21 cellular contexts compared by ENCODE assay signal in the genomic region with DNA sequence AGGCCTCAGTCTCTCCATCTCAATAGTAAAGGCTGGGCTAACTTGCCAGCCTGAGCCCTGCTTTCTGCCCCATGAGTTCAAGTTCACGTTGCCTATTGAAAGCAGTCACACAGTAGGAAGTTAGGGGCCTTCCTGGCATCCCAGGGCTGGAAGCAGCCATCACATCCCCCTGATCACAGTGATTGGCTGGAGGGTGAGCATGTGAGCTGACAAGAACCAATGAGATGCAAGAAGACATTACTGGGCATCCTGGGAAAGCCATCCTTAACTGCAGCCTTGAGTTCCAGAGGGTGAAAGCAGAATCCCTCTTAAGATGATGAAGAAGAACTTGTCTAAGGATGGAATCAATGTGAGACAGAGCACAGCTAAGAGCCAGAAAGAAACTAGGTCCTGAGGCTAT. TPM values are rescaled to one million over a fixed set of nuclear protein-coding genes. Genes with fewer than 3 reads are reported as not detected.
A peak's percentile ranks its signal among the peaks of the same experiment; 100 is the strongest.
DNase-seq lines count a peak whose midpoint lies in the region; ATAC-seq, FAIRE-seq and TF ChIP-seq lines count a peak whose summit lies in the region.
"Had no signal": no experiment of that assay in that cellular context is flagged by ENCODE, and none has a peak within 500 bp of the region (broad histone marks: within the 10 kb centered on the region; RNA-seq: fewer than 3 reads in every experiment).

No MANE protein-coding gene starts in this region.

- H3K9me3 ChIP-seq in left ventricle myocardium inferior (replicated peaks) (no peaks in the 10 kb centered on the region), H1 (ENCODE audit: insufficient read depth in 2 of 2, low read depth in 1 of 2, low read length in 1 of 2) (no peaks in the 10 kb centered on the region), gastrocnemius medialis (no peaks in the 10 kb centered on the region)
- H3K9me3 ChIP-seq: lower lobe of right lung had no signal

- no peak overlapping the region for H2BK12ac ChIP-seq in H1 (ENCODE audit: low read depth, low read length)

- no peak overlapping the region for H3K4ac ChIP-seq in H1 (replicated peaks; ENCODE audit: insufficient read length, low read depth, low read length)

- no peaks in the 10 kb centered on the region for H3K36me3 ChIP-seq in left ventricle myocardium inferior
- H3K36me3 ChIP-seq in H1 (ENCODE audit: control insufficient read depth in 2 of 4, insufficient read depth in 4 of 4, low read length in 3 of 4), result no peaks in the 10 kb centered on the region
- H3K36me3 ChIP-seq in gastrocnemius medialis, result no peaks in the 10 kb centered on the region
- H3K36me3 ChIP-seq: lower lobe of right lung had no signal

- H2BK5ac ChIP-seq in H1 (ENCODE audit: low read depth, low read length), result no peak overlapping the region

- peak overlapping the region; percentile 28; the same call in 1 of the 2 replicates for H4K8ac ChIP-seq in H1 (ENCODE audit: extremely low read depth, insufficient read depth, low read length)

- no peak for TF ChIP-seq EP300 in H1 (IDR thresholded peaks at IDR 0.05; ENCODE audit: borderline replicate concordance in 1 of 2, low read depth in 2 of 2, low read length in 2 of 2)

- no peaks in the 10 kb centered on the region for H3K79me1 ChIP-seq in H1 (ENCODE audit: low read depth, low read length)

- DNase-seq in left ventricle myocardium inferior (no peak), Right ventricle myocardium inferior (ENCODE audit: missing footprints) (no peak), H1 (ENCODE audit: low read depth in 1 of 2, low spot score in 2 of 2) (no peak), gastrocnemius medialis (no peak), hippocampal formation (lab: John Stamatoyannopoulos, UW) (no peak), DMS53 (lab: John Stamatoyannopoulos, UW) (no peak)
- no peak for DNase-seq in activated naive CD4-positive, alpha-beta T cell treated with anti-CD3 and anti-CD28 coated beads, Interleukin-2, amount 50 U/mL, for 16 hours
- DNase-seq: activated CD4-positive, alpha-beta T cell treated with anti-CD3 and anti-CD28 coated beads for 4 hours; activated CD8-positive, alpha-beta memory T cell treated with anti-CD3 and anti-CD28 coated beads for 24 hours; activated effector memory CD4-positive, alpha-beta T cell treated with anti-CD3 and anti-CD28 coated beads, Interleukin-2, amount 50 U/mL, for 16 hours; activated T-cell treated with anti-CD3 and anti-CD28 coated beads, Interleukin-2, amount 50 U/mL, for 1 hour; H9; Kasumi-1; kidney glomerular epithelial cell; lower lobe of right lung; NCI-H446 treated with DMSO at 0.1 percent for 48 hours; stimulated activated CD4-positive, alpha-beta T cell treated with anti-CD3 and anti-CD28 coated beads, Interleukin-2, amount 100 ng/mL, for 24 hours had no signal

- H3K23ac ChIP-seq in H1 (ENCODE audit: insufficient read length), result no peak overlapping the region

- no peak overlapping the region for H2AK5ac ChIP-seq in H1 (ENCODE audit: low read depth, low read length)

- H3K23me2 ChIP-seq in H1 (ENCODE audit: low read depth, low read length), result no peaks in the 10 kb centered on the region; the same call in 1 of the 2 replicates

- H3K9ac ChIP-seq in H1 (replicated peaks in 1 of 4; ENCODE audit: extremely low read depth in 1 of 4, low read depth in 3 of 4, low read length in 3 of 4), result no peak overlapping the region

- H3K79me2 ChIP-seq in H1 (ENCODE audit: control insufficient read depth in 1 of 2, insufficient read depth in 2 of 2, low read length in 2 of 2), result no peaks in the 10 kb centered on the region

- intact Hi-C loops in left ventricle myocardium inferior (cut with micrococcal nuclease) (no loop called here), Right ventricle myocardium inferior (cut with DNase I) (no loop called here), gastrocnemius medialis (cut with DNase I; ENCODE audit: low total_unique reads) (no loop called here)

- H3K56ac ChIP-seq in H1 (replicated peaks; ENCODE audit: insufficient read length, low read depth, low read length), result no peak overlapping the region

- no peak overlapping the region for H2BK15ac ChIP-seq in H1 (ENCODE audit: low read length)

- H4K91ac ChIP-seq in H1 (replicated peaks; ENCODE audit: insufficient read length, low read length), result no peak overlapping the region

- in situ Hi-C loops in gastrocnemius medialis (cut with MboI; ENCODE audit: low sequenced_read_pairs in 4 of 4), result loop anchor here in 1 of 4 donors (25.0 kb wide), 1 partner anchor 127 kb away; a partner anchor contains a TSS

- no peak overlapping the region for H3K14ac ChIP-seq in H1 (ENCODE audit: insufficient read length)

- 88% methylated on average over 1 of the region's 1 CpG; no CpG with 5 or more reads in 1 of the 2 experiments for WGBS in H1 (ENCODE audit: extremely low coverage in 1 of 2, insufficient coverage in 1 of 2, insufficient read length in 1 of 2, insufficient replicate concordance in 2 of 2, low coverage in 1 of 2, low lambda C conversion rate in 2 of 2, missing lambda C conversion rate in 1 of 2), 2 experiments

- FAIRE-seq in H1 (lab: Jason Lieb, UNC), result no peak
- FAIRE-seq: G401.6 had no signal

- H3K27me3 ChIP-seq in left ventricle myocardium inferior (ENCODE audit: low read depth) (no peaks in the 10 kb centered on the region), H1 (replicated peaks in 1 of 4; ENCODE audit: control insufficient read depth in 3 of 4, extremely low read depth in 1 of 4, insufficient read depth in 3 of 4, low read length in 3 of 4) (no peaks in the 10 kb centered on the region), gastrocnemius medialis (no peaks in the 10 kb centered on the region)

- H2BK20ac ChIP-seq in H1 (ENCODE audit: low read length), result no peak overlapping the region

- H3K4me1 ChIP-seq in left ventricle myocardium inferior (peaks cover 79% of the 10 kb centered on the region), H1 (replicated peaks in 1 of 4; ENCODE audit: control insufficient read depth in 3 of 4, insufficient read depth in 4 of 4, low read length in 3 of 4) (no peaks in the 10 kb centered on the region), gastrocnemius medialis (peaks cover 16 to 48% of the 10 kb centered on the region in 2 donors)

- H3K27ac ChIP-seq in left ventricle myocardium inferior (replicated peaks) (peak overlapping the region; percentile 77), H1 (ENCODE audit: low read depth, low read length) (no peak overlapping the region), gastrocnemius medialis (peak overlapping the region; percentile 7 to 81 (median 50))
- H3K27ac ChIP-seq: lower lobe of right lung had no signal

- TF ChIP-seq POLR2A in H1 (IDR thresholded peaks at IDR 0.05; ENCODE audit: control extremely low read depth in 1 of 2, low read depth in 2 of 2, low read length in 2 of 2) (no peak), gastrocnemius medialis (IDR thresholded peaks at IDR 0.05) (no peak)

- TF ChIP-seq CTCF in left ventricle myocardium inferior (IDR thresholded peaks at IDR 0.05; ENCODE audit: borderline replicate concordance), result no peak
- no peak for TF ChIP-seq CTCF in H1 (IDR thresholded peaks at IDR 0.05; ENCODE audit: control extremely low read depth in 1 of 3, insufficient read depth in 1 of 3, low read depth in 1 of 3, low read length in 3 of 3)
- no peak for TF ChIP-seq CTCF in gastrocnemius medialis (IDR thresholded peaks at IDR 0.05 in 4 of 5, conservative IDR thresholded peaks at IDR 0.05 in 1 of 5)

- H2AFZ ChIP-seq in H1 (ENCODE audit: low read length), result no peak overlapping the region

- H4K5ac ChIP-seq in H1 (ENCODE audit: insufficient read length, low read depth, low read length), result no peak overlapping the region

- H4K20me1 ChIP-seq in H1 (replicated peaks in 1 of 2; ENCODE audit: control insufficient read depth in 1 of 2, insufficient read depth in 2 of 2, low read length in 2 of 2), result no peaks in the 10 kb centered on the region

- no peak for TF ChIP-seq RAD21 in H1 (IDR thresholded peaks at IDR 0.05 in 1 of 2, conservative IDR thresholded peaks at IDR 0.05 in 1 of 2; ENCODE audit: low read depth in 2 of 2, low read length in 2 of 2)

- no peak overlapping the region for H3K18ac ChIP-seq in H1 (ENCODE audit: extremely low read depth, low read length)

- no peak overlapping the region for H3K4me2 ChIP-seq in H1 (ENCODE audit: insufficient read depth in 1 of 2, low read depth in 2 of 2, low read length in 2 of 2)

- no peak for ATAC-seq in Right ventricle myocardium inferior
- no peak for ATAC-seq in gastrocnemius medialis
- ATAC-seq in HG03108 (IDR thresholded peaks at IDR 0.05; ENCODE audit: unreplicated experiment), result no peak
- ATAC-seq: lower lobe of right lung; natural killer cell treated with Interleukin-12 subunit alpha and Interleukin-12 subunit beta and Interleukin-15 and Interleukin-18, amount 100 ng/mL, for 72 hours had no signal

- H3K4me3 ChIP-seq in left ventricle myocardium inferior (no peak overlapping the region), H1 (ENCODE audit: extremely low read depth in 1 of 4, insufficient read depth in 2 of 4, low read depth in 3 of 4, low read length in 4 of 4) (no peak overlapping the region), gastrocnemius medialis (no peak overlapping the region)
- H3K4me3 ChIP-seq: lower lobe of right lung had no signal

- POLR2A ChIA-PET in H1 (lab: Charles Lee; ENCODE audit: partially characterized antibody), result interaction anchor here (1.3 kb wide), 1 partner anchor 9 kb away, joined by 5 read pairs; no protein-coding TSS in a partner anchor

- no peak overlapping the region for H2BK120ac ChIP-seq in H1 (replicated peaks; ENCODE audit: low read depth, low read length)

- CTCF ChIA-PET in H1 (lab: Charles Lee; ENCODE audit: partially characterized antibody), result interaction anchor here (1.0 to 10.1 kb wide), 7 partner anchors 11 to 100 kb away, joined by 3 to 92 read pairs (median 4); no protein-coding TSS in a partner anchor

TF ChIP-seq in H1, 55 proteins besides CTCF, POLR2A, EP300 and RAD21 (continues in another document):
- TF ChIP-seq, protein P1, sequence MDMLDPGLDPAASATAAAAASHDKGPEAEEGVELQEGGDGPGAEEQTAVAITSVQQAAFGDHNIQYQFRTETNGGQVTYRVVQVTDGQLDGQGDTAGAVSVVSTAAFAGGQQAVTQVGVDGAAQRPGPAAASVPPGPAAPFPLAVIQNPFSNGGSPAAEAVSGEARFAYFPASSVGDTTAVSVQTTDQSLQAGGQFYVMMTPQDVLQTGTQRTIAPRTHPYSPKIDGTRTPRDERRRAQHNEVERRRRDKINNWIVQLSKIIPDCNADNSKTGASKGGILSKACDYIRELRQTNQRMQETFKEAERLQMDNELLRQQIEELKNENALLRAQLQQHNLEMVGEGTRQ (IDR thresholded peaks at IDR 0.05; ENCODE audit: low read length), result no peak

RNA-seq across cellular contexts. Expression of a gene that starts 29.0 kb away (rescaled TPM):
- total RNA-seq in left ventricle myocardium inferior, result 5.1 TPM
- total RNA-seq in Right ventricle myocardium inferior, result 5.9 TPM
- total RNA-seq in H1 (2021; fragmentation: NEBNext Ultra II Directional; extraction: Animal tissue kit (Norgen Biotek cat#: 25700)), result 2.7 and 3.3 TPM in 2 replicates
- polyA plus RNA-seq in H1 (2011; rRNA removed), result 1.8 and 2.2 TPM in 2 replicates
- 1.9 TPM for polyA plus RNA-seq in H1 (2011; cell fraction: cytosol; rRNA removed)
- polyA plus RNA-seq in H1 (2011; cell fraction: nucleus; rRNA removed), result 5.5 TPM
- polyA plus RNA-seq in H1 (2012, experiment 1 of 2), result 1.9 to 2.5 TPM (median 2.1 TPM) in 4 replicates
- 0.37 TPM for polyA plus RNA-seq in H1 (2012, experiment 2 of 2)
- 1.9 TPM for polyA plus RNA-seq in H1 (2013, experiment 1 of 2)
- 2.0 TPM for polyA plus RNA-seq in H1 (2013, experiment 2 of 2)
- 3.4 and 4.0 TPM in 2 replicates for polyA minus RNA-seq in H1 (2011; rRNA and poly(A)+ RNA removed)
- 4.0 TPM for polyA minus RNA-seq in H1 (2011; cell fraction: cytosol; rRNA and poly(A)+ RNA removed)
- polyA minus RNA-seq in H1 (2011; cell fraction: nucleus; rRNA and poly(A)+ RNA removed), result 7.3 TPM
- total RNA-seq in gastrocnemius medialis, result 1 to 10 TPM; 1.6 to 7.6 (median 3.6) TPM
- total RNA-seq: A172; natural killer cell treated with Interleukin-12 subunit alpha and Interleukin-12 subunit beta and Interleukin-15 and Interleukin-18, amount 100 ng/mL, for 72 hours had no signal
